Comparison of ENCODE assay signal across 19 cellular contexts in the genomic region with DNA sequence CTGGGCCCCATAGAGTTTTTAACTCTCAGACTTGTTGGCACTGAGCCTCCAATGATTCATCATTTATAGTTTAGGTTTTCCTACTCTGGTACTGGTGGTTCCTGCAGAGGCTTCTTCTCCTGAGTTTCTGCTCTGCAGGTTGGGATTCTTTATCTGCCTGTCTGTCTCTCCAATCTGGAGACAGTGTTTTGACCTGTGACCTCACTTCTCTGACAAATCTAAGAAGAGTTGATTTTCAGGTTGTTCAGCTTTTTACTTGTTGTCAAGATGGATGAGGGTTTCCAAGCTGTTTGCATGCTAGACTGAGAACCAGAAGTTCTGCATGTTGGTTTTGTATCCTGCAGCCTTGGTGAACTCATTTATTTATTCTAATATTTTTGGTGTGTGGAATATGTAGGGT.
DNase-seq lines count a peak whose midpoint lies in the region; ATAC-seq and TF ChIP-seq lines count a peak whose summit lies in the region.
"Had no signal": no experiment of that assay in that cellular context is flagged by ENCODE, and none has a peak within 500 bp of the region (broad histone marks: within the 10 kb centered on the region; RNA-seq: fewer than 3 reads in every experiment).

No MANE protein-coding gene starts in this region.

- DNase-seq in EL = peak; percentile 13
- peak; percentile 71 for DNase-seq in LNCaP clone FGC (ENCODE audit: low read depth)
- peak; percentile 67 for DNase-seq in epithelial cell of esophagus (ENCODE audit: low read depth)
- DNase-seq in trophoblast cell = peak; percentile 44 to 99
- no peak for DNase-seq in thyroid gland
- DNase-seq in activated CD4-positive, alpha-beta T cell treated with anti-CD3 and anti-CD28 coated beads for 48 hours = no peak
- DNase-seq in activated CD4-positive, alpha-beta T cell treated with anti-CD3 and anti-CD28 coated beads, Interleukin-2, amount 50 U/mL, for 48 hours = no peak
- DNase-seq: ACHN; AML-193; CD4-positive, CD25-positive, alpha-beta regulatory T cell; DMS153; Kasumi-1; NCI-H1105 treated with DMSO at 0.1 percent for 48 hours; NCI-H187; NCI-H345; NCI-H526 treated with DMSO at 0.1 percent for 48 hours; NK-92 treated with Interleukin-12 subunit alpha and Interleukin-12 subunit beta, amount 100 ng/mL, for 24 hours; SJCRH30 had no signal

- H3K9me3 ChIP-seq in trophoblast cell (ENCODE audit: insufficient read depth, low read depth, low read length) (no peaks in the 10 kb centered on the region), thyroid gland (no peaks in the 10 kb centered on the region)

- no peak overlapping the region for H4K12ac ChIP-seq in trophoblast cell (ENCODE audit: low read depth, low read length)

- H3K4me2 ChIP-seq in trophoblast cell (ENCODE audit: low read length) = peak overlapping the region; percentile 7

- intact Hi-C loops in thyroid gland (cut with DNase I) = no loop called here

- no peak overlapping the region for H3K4ac ChIP-seq in trophoblast cell (ENCODE audit: low read depth, low read length)

- peaks cover 0 to 2% of the 10 kb centered on the region in 2 experiments for H3K4me1 ChIP-seq in trophoblast cell (ENCODE audit: control insufficient read depth in 1 of 2, insufficient read depth in 2 of 2, low read length in 2 of 2)
- no peaks in the 10 kb centered on the region for H3K4me1 ChIP-seq in thyroid gland
- H3K4me1 ChIP-seq: SJCRH30 had no signal

- peak overlapping the region; percentile 62 for H4K91ac ChIP-seq in trophoblast cell (ENCODE audit: low read depth, low read length)

- no peak overlapping the region for H3K9ac ChIP-seq in trophoblast cell (ENCODE audit: low read length)

- H3K27ac ChIP-seq in trophoblast cell (ENCODE audit: low read depth, low read length) (peak overlapping the region; percentile 90), thyroid gland (no peak overlapping the region)
- H3K27ac ChIP-seq: SJCRH30 had no signal

- H3K79me1 ChIP-seq in trophoblast cell (ENCODE audit: low read length) = peaks cover 1% of the 10 kb centered on the region

- no peak overlapping the region for H2AK5ac ChIP-seq in trophoblast cell (ENCODE audit: low read length)

- H3K27me3 ChIP-seq in trophoblast cell (ENCODE audit: insufficient read depth, low read length) = no peaks in the 10 kb centered on the region
- H3K27me3 ChIP-seq in thyroid gland = no peaks in the 10 kb centered on the region
- H3K27me3 ChIP-seq: SJCRH30 had no signal

- no peak for TF ChIP-seq POLR2A in thyroid gland (IDR thresholded peaks at IDR 0.05)

- H3K36me3 ChIP-seq in trophoblast cell (ENCODE audit: control insufficient read depth in 1 of 2, insufficient read depth in 2 of 2, low read length in 2 of 2) = no peaks in the 10 kb centered on the region
- H3K36me3 ChIP-seq in thyroid gland = no peaks in the 10 kb centered on the region

- no peak overlapping the region for H2AFZ ChIP-seq in trophoblast cell (ENCODE audit: insufficient read depth, low read length, poor library complexity)

- peak overlapping the region; percentile 64 for H2BK12ac ChIP-seq in trophoblast cell (ENCODE audit: low read length)

- no peak overlapping the region for H3K18ac ChIP-seq in trophoblast cell (ENCODE audit: low read length)

- H3K14ac ChIP-seq in trophoblast cell (ENCODE audit: low read length) = no peak overlapping the region

- H2BK5ac ChIP-seq in trophoblast cell (ENCODE audit: low read depth, low read length, poor library complexity) = peak overlapping the region; percentile 49

- TF ChIP-seq CTCF in LNCaP clone FGC (IDR thresholded peaks at IDR 0.05; ENCODE audit: control insufficient read depth, extremely low read depth, insufficient read depth) (no peak), epithelial cell of esophagus (IDR thresholded peaks at IDR 0.05; ENCODE audit: insufficient read depth, low read depth, low read length, missing control alignments) (no peak), thyroid gland (IDR thresholded peaks at IDR 0.05) (no peak)

- no peak overlapping the region for H3K23ac ChIP-seq in trophoblast cell (ENCODE audit: low read length)

- peak overlapping the region; percentile 38 for H4K8ac ChIP-seq in trophoblast cell (ENCODE audit: low read depth, low read length)

- H3K79me2 ChIP-seq in trophoblast cell (ENCODE audit: control insufficient read depth, insufficient read depth, low read length, poor library complexity) = no peaks in the 10 kb centered on the region

- peak overlapping the region; percentile 80 for H2BK120ac ChIP-seq in trophoblast cell (ENCODE audit: insufficient read depth, low read length, poor library complexity)

- ATAC-seq in GM21786 (IDR thresholded peaks at IDR 0.05; ENCODE audit: unreplicated experiment) = no peak

- H3K4me3 ChIP-seq in LNCaP clone FGC (ENCODE audit: low read depth, low read length) (no peak overlapping the region), epithelial cell of esophagus (ENCODE audit: low read length) (no peak overlapping the region), trophoblast cell (ENCODE audit: low read depth, low read length) (no peak overlapping the region), thyroid gland (replicated peaks in 1 of 3) (no peak overlapping the region)
- H3K4me3 ChIP-seq: SJCRH30 had no signal

Comparison
In these comparisons a context has a peak if more than half of its experiments do, and no peak if none do; other contexts are left out.
1. DNase-seq: peak in EL (single experiment), LNCaP clone FGC (single experiment), epithelial cell of esophagus (single experiment) and trophoblast cell (2 of 2); none in thyroid gland (0 of 2), activated CD4-positive, alpha-beta T cell treated with anti-CD3 and anti-CD28 coated beads for 48 hours (single experiment) and activated CD4-positive, alpha-beta T cell treated with anti-CD3 and anti-CD28 coated beads, Interleukin-2, amount 50 U/mL, for 48 hours (0 of 2).